11 cellular contexts compared by ENCODE assay signal in genomic region chr5:151086192-151086869, GRCh38. TPM values are rescaled to one million over a fixed set of nuclear protein-coding genes. Genes with fewer than 3 reads are reported as not detected.
DNase-seq lines count a peak whose midpoint lies in the region; ATAC-seq and TF ChIP-seq lines count a peak whose summit lies in the region.
"Had no signal": no experiment of that assay in that cellular context is flagged by ENCODE, and none has a peak within 500 bp of the region (broad histone marks: within the 10 kb centered on the region; RNA-seq: fewer than 3 reads in every experiment).

No MANE protein-coding gene starts in this region.

- H3K27me3 Mint-ChIP-seq in activated naive CD4-positive, alpha-beta T cell treated with anti-CD3 and anti-CD28 coated beads, Interleukin-2, amount 10 ng/mL, durations not matched to agents 7 days and 5 days: peaks cover 6% of the 10 kb centered on the region
- no peaks in the 10 kb centered on the region for H3K27me3 Mint-ChIP-seq in activated naive CD8-positive, alpha-beta T cell

- CTCF ChIA-PET in activated naive CD4-positive, alpha-beta T cell treated with anti-CD3 and anti-CD28 coated beads, Interleukin-2, amount 10 ng/mL, durations not matched to agents 7 days and 5 days (lab: Charles Lee): interaction anchor here (0.8 to 2.6 kb wide), 5 partner anchors 29 to 78 kb away, joined by 3 to 8 read pairs (median 6); no protein-coding TSS in a partner anchor

- peak overlapping the region; percentile 50 for H3K27ac Mint-ChIP-seq in activated naive CD4-positive, alpha-beta T cell treated with anti-CD3 and anti-CD28 coated beads, Interleukin-2, amount 10 ng/mL, durations not matched to agents 7 days and 5 days
- peak overlapping the region; percentile 6 for H3K27ac Mint-ChIP-seq in activated naive CD8-positive, alpha-beta T cell

- TF ChIP-seq POLR2A in transverse colon (IDR thresholded peaks at IDR 0.05): no peak

- H3K27ac ChIP-seq in lower lobe of right lung (peak overlapping the region; percentile 98), transverse colon (peak overlapping the region; percentile 97 to 99 (median 98))
- H3K27ac ChIP-seq: C4-2B had no signal

- H3K4me3 Mint-ChIP-seq in activated naive CD4-positive, alpha-beta T cell treated with anti-CD3 and anti-CD28 coated beads, Interleukin-2, amount 10 ng/mL, durations not matched to agents 7 days and 5 days: peak overlapping the region; percentile 59
- H3K4me3 Mint-ChIP-seq in activated naive CD8-positive, alpha-beta T cell: peak overlapping the region; percentile 64

- H3K9me3 Mint-ChIP-seq in activated naive CD4-positive, alpha-beta T cell treated with anti-CD3 and anti-CD28 coated beads, Interleukin-2, amount 10 ng/mL, durations not matched to agents 7 days and 5 days: no peaks in the 10 kb centered on the region
- H3K9me3 Mint-ChIP-seq in activated naive CD8-positive, alpha-beta T cell (ENCODE audit: low read depth): no peaks in the 10 kb centered on the region

- H3K27me3 ChIP-seq in lower lobe of right lung (ENCODE audit: low read depth): no peaks in the 10 kb centered on the region
- H3K27me3 ChIP-seq in transverse colon: no peaks in the 10 kb centered on the region

- no peaks in the 10 kb centered on the region for H3K9me3 ChIP-seq in lower lobe of right lung
- H3K9me3 ChIP-seq in transverse colon: no peaks in the 10 kb centered on the region

- TF ChIP-seq CTCF in lower lobe of right lung (IDR thresholded peaks at IDR 0.05) (no peak), transverse colon (IDR thresholded peaks at IDR 0.05) (no peak)

- in situ Hi-C loops in transverse colon (cut with MboI; ENCODE audit: low pct_ligation_motif_present in 1 of 4, low pct_unique_long_range_greater_than_20kb in 1 of 4, low sequenced_read_pairs in 3 of 4): no loop called here

- H3K4me1 ChIP-seq in lower lobe of right lung: peaks cover 70% of the 10 kb centered on the region
- peaks cover 35 to 60% (median 52%) of the 10 kb centered on the region in 4 donors for H3K4me1 ChIP-seq in transverse colon

- H3K4me3 ChIP-seq in lower lobe of right lung (peak overlapping the region; percentile 32), transverse colon (peak overlapping the region in 1 of 4 donors; percentile 19)

- no peak for ATAC-seq in lower lobe of right lung
- ATAC-seq in HG02571 (IDR thresholded peaks at IDR 0.05; ENCODE audit: unreplicated experiment): no peak

- H3K4me1 Mint-ChIP-seq in activated naive CD4-positive, alpha-beta T cell treated with anti-CD3 and anti-CD28 coated beads, Interleukin-2, amount 10 ng/mL, durations not matched to agents 7 days and 5 days: peaks cover 57% of the 10 kb centered on the region
- H3K4me1 Mint-ChIP-seq in activated naive CD8-positive, alpha-beta T cell (ENCODE audit: low read depth): peaks cover 63% of the 10 kb centered on the region

- 60 to 61% methylated on average over 3 to 6 of the region's 6 CpGs for WGBS in transverse colon (ENCODE audit: low coverage in 1 of 2), 2 donors

- intact Hi-C loops in lower lobe of right lung (cut with DNase I): no loop called here
- intact Hi-C loops in transverse colon (cut with DNase I; ENCODE audit: low total_unique reads): no loop called here

- DNase-seq in activated naive CD4-positive, alpha-beta T cell treated with anti-CD3 and anti-CD28 coated beads, Interleukin-2, amount 10 ng/mL, durations not matched to agents 7 days and 5 days: no peak
- no peak for DNase-seq in activated naive CD4-positive, alpha-beta T cell treated with anti-CD3 and anti-CD28 coated beads, Interleukin-2, amount 50 U/mL, for 16 hours
- DNase-seq in lower lobe of right lung (no peak), transverse colon (no peak), NCI-H345 (lab: John Stamatoyannopoulos, UW) (no peak), H4 (ENCODE audit: low spot score) (no peak)
- DNase-seq: caudate nucleus, NCI-H187 had no signal

- peaks cover 2% of the 10 kb centered on the region for H3K36me3 Mint-ChIP-seq in activated naive CD4-positive, alpha-beta T cell treated with anti-CD3 and anti-CD28 coated beads, Interleukin-2, amount 10 ng/mL, durations not matched to agents 7 days and 5 days
- H3K36me3 Mint-ChIP-seq in activated naive CD8-positive, alpha-beta T cell: no peaks in the 10 kb centered on the region

- TF ChIP-seq EP300 in transverse colon (IDR thresholded peaks at IDR 0.05; ENCODE audit: low read depth): no peak

- H3K36me3 ChIP-seq in lower lobe of right lung: no peaks in the 10 kb centered on the region
- H3K36me3 ChIP-seq in transverse colon: no peaks in the 10 kb centered on the region

RNA-seq across cellular contexts. Expression of gene TNIP1, which starts 5.5 kb away (rescaled TPM):
- total RNA-seq in lower lobe of right lung (99.6 TPM), transverse colon (100 to 1,000 TPM in 3 of 4 donors, 10 to 100 TPM in 1; 63.9 to 296 (median 223) TPM)
- total RNA-seq in H4 (2014; rRNA removed; shearing (Covaris generic)): 38.7 and 41.9 TPM in 2 replicates
